8 cellular contexts compared by ENCODE assay signal in the genomic region with DNA sequence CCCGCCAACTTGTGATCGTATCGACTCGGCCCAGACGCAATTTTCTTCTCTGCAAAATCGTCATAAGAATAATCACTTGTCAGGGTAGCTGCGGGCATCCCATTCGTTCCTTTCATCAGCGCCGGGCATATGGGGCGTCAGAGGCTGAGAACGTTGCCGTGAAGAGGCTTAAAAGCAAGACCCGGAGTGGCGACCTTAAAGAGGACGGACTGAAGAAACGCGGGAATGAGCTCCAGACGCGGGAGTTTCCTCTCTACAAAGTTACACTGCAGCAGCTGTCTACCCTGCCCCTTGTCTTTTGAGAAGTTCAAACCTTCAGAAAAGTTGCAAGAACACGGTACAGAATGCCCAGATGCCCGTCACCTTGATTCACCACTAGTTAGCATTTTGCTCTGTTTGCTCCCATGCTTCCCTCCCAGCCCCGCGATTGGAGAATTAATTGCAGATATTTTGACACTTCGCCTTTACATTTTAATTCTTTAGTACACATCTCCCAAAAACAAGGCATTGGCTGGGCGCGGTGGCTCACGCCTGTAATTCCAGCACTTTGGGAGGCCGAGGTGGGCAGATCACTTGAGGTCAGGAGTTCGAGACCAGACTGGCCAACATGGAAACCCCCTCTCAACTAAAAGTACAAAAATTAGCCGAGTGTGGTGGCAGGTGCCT. TPM values are rescaled to one million over a fixed set of nuclear protein-coding genes. Genes with fewer than 3 reads are reported as not detected.
DNase-seq lines count a peak whose midpoint lies in the region; ATAC-seq and TF ChIP-seq lines count a peak whose summit lies in the region.

No MANE protein-coding gene starts in this region.

- H3K4me3 Mint-ChIP-seq in T-cell: peak overlapping the region; percentile 84 to 91 (median 85)

- TF ChIP-seq CTCF in GM13977 (IDR thresholded peaks at IDR 0.05; ENCODE audit: extremely low read depth, insufficient read depth, missing control alignments) (no peak), esophagus muscularis mucosa (IDR thresholded peaks at IDR 0.05) (no peak)

- H3K27me3 Mint-ChIP-seq in T-cell: no peaks in the 10 kb centered on the region

- H3K4me1 Mint-ChIP-seq in T-cell: peaks cover 16 to 24% (median 23%) of the 10 kb centered on the region in 3 donors

- H3K4me3 ChIP-seq in ACC112 (ENCODE audit: low read depth, low read length) (peak overlapping the region; percentile 89), esophagus muscularis mucosa (peak overlapping the region; percentile 70 to 83 (median 77))

- H3K9me3 ChIP-seq in esophagus muscularis mucosa: no peaks in the 10 kb centered on the region

- H3K27me3 ChIP-seq in ACC112 (ENCODE audit: insufficient read depth, low read length) (no peaks in the 10 kb centered on the region), esophagus muscularis mucosa (no peaks in the 10 kb centered on the region)

- POLR2A ChIA-PET in T-cell (lab: Charles Lee): interaction anchor here in 1 of 2 donors (1.0 kb wide), 1 partner anchor 81 kb away, joined by 4 read pairs; no protein-coding TSS in a partner anchor

- CTCF ChIA-PET in T-cell (lab: Charles Lee): interaction anchor here (0.6 to 3.2 kb wide), 6 partner anchors 39 to 877 kb away, joined by 3 to 25 read pairs (median 4); a partner anchor contains a TSS

- TF ChIP-seq POLR2A in esophagus muscularis mucosa (IDR thresholded peaks at IDR 0.05; ENCODE audit: low read depth): no peak

- peaks cover 7% of the 10 kb centered on the region for H3K4me1 ChIP-seq in ACC112 (ENCODE audit: control insufficient read depth, insufficient read depth, low read length, unreplicated experiment)
- peaks cover 8 to 30% (median 20%) of the 10 kb centered on the region in 4 donors for H3K4me1 ChIP-seq in esophagus muscularis mucosa

- no peaks in the 10 kb centered on the region for H3K9me3 Mint-ChIP-seq in T-cell

- peak overlapping the region; percentile 71 to 88 for H3K27ac Mint-ChIP-seq in T-cell

- in situ Hi-C loops in GM13977 (cut with MboI; ENCODE audit: low pct_unique_long_range_greater_than_20kb, low sequenced_read_pairs, unreplicated experiment): loop anchor here (10.0 kb wide), 1 partner anchor 54 kb away; no protein-coding TSS in a partner anchor

- H2AFZ ChIP-seq in ACC112 (ENCODE audit: low read length, unreplicated experiment): peak overlapping the region; percentile 97

- H3K27ac ChIP-seq in ACC112 (ENCODE audit: low read depth, low read length) (peak overlapping the region; percentile 80), esophagus muscularis mucosa (replicated peaks in 1 of 4) (peak overlapping the region; percentile 67 to 83 (median 79))

- WGBS in esophagus muscularis mucosa: 21% methylated on average over 31 of the region's 31 CpGs

- H3K36me3 ChIP-seq in ACC112 (ENCODE audit: insufficient read depth, low read length): no peaks in the 10 kb centered on the region
- H3K36me3 ChIP-seq in esophagus muscularis mucosa: peaks cover 0 to 7% (median 0%) of the 10 kb centered on the region in 4 donors

- intact Hi-C loops in esophagus muscularis mucosa (cut with DNase I): loop anchor here (2.0 to 5.0 kb wide), 2 partner anchors 64 to 436 kb away; no protein-coding TSS in a partner anchor

- ATAC-seq in T-cell (replicated peaks in 1 of 4) (peak in 1 of 4 experiments; percentile 1), GM19397 (IDR thresholded peaks at IDR 0.05; ENCODE audit: unreplicated experiment) (no peak)

- TF ChIP-seq EP300 in esophagus muscularis mucosa (IDR thresholded peaks at IDR 0.05): no peak

- peak; percentile 35 for DNase-seq in GM13977 (ENCODE audit: low spot score)
- peak in 5 of 34 experiments; percentile 2 to 14 (median 9) for DNase-seq in T-cell
- DNase-seq in esophagus muscularis mucosa (ENCODE audit: extremely low spot score): no peak
- peak; percentile 16 for DNase-seq in pons (ENCODE audit: low spot score)
- DNase-seq in HK-2 (ENCODE audit: unreplicated experiment): no peak
- DNase-seq in T1000 (lab: John Stamatoyannopoulos, UW): no peak

- H3K79me2 ChIP-seq in ACC112 (ENCODE audit: control insufficient read depth, insufficient read depth, low read length, unreplicated experiment): peaks cover 5% of the 10 kb centered on the region

- no peaks in the 10 kb centered on the region for H3K36me3 Mint-ChIP-seq in T-cell

RNA-seq across cellular contexts. Expression of a gene that starts 1.0 kb away (rescaled TPM):
- total RNA-seq in T-cell: 1 to 10 TPM; 3.5 to 9.7 (median 5.8) TPM
- total RNA-seq in esophagus muscularis mucosa: 10 to 100 TPM in 1 of 4 donors, 1 to 10 TPM in 3; 4.0 to 13.3 (median 6.1) TPM

RNA-seq across cellular contexts. Expression of a gene that starts 18.6 kb away (rescaled TPM):
- total RNA-seq in T-cell (under 1 TPM in 3 of 5 donors, not detected in 2; 0.40 to 0.55 (median 0.43) TPM), esophagus muscularis mucosa (1 to 10 TPM in 1 of 4 donors, under 1 TPM in 2, not detected in 1; 0.29 to 1.2 (median 0.33) TPM)

RNA-seq across cellular contexts. Expression of a gene that starts 32.3 kb away (rescaled TPM):
- total RNA-seq in T-cell (10 to 100 TPM; 23.3 to 43.7 (median 37.0) TPM), esophagus muscularis mucosa (10 to 100 TPM; 24.5 to 58.6 (median 51.9) TPM)

RNA-seq across cellular contexts. Expression of a gene that starts 41.1 kb away (rescaled TPM):
- total RNA-seq in T-cell (10 to 100 TPM; 19.3 to 32.9 (median 26.0) TPM), esophagus muscularis mucosa (10 to 100 TPM; 17.9 to 32.5 (median 26.0) TPM)

RNA-seq across cellular contexts. Expression of a gene that starts 43.6 kb away (rescaled TPM):
- 10 to 100 TPM; 22.3 to 24.5 (median 22.7) TPM for total RNA-seq in T-cell
- 10 to 100 TPM; 16.2 to 24.2 (median 20.1) TPM for total RNA-seq in esophagus muscularis mucosa

Comparison
In these comparisons a context has a peak if more than half of its experiments do, and no peak if none do; other contexts are left out.
1. DNase-seq: peak in GM13977 (single experiment) and pons (single experiment); none in esophagus muscularis mucosa (single experiment), HK-2 (single experiment) and T1000 (single experiment).